11 cellular contexts compared by ENCODE assay signal in the genomic region with DNA sequence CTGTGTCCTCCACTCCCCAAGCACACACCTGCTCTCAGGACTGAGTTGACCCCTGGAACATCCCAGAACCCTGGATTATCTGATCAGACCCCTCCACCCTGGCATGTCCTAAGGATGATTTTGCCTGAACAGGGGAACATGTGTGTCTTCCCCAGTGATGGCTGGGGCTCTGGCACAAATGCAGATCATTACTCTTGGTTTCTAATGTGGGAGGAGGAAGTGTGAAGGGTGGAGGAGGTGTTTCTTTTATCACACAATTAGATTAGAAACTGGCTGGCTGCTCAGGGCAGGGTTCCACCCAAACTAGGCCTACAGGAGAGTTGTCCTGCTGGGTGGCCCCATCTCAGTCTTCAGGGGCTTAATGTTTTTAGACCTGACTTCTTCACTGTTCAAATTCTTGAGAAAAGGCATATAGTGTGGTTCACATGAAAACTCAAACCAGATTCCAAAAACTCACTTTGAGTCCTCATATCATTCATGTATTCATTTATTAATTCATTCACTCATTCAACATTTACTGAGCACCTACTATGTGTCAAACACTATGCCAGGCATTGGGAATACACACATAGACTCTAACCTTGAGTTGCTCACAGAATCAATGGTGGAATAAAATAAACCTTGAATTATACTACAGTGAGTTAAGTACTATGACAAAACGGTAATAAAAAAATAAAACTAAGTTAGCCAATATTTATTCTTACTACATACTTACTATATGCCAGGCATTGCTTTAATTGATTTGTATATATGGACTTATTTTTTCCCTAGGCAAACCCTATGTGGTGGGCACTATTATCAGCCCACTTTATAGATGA.
A peak's percentile ranks its signal among the peaks of the same experiment; 100 is the strongest.
DNase-seq lines count a peak whose midpoint lies in the region; ATAC-seq lines count a peak whose summit lies in the region.
"Had no signal": no experiment of that assay in that cellular context is flagged by ENCODE, and none has a peak within 500 bp of the region (broad histone marks: within the 10 kb centered on the region; RNA-seq: fewer than 3 reads in every experiment).

No MANE protein-coding gene starts in this region.

- peak overlapping the region; percentile 19 for H3K27ac Mint-ChIP-seq in activated T-helper 2 cell treated with anti-CD3 and anti-CD28 coated beads, Interferon-gamma antibody, Interleukin-2, Interleukin-4, amounts not matched to agents 10 μg/mL and 5 μg/mL and 100 μg/mL, durations not matched to agents 14 hours and 24 hours and 36 hours

- in situ Hi-C loops in ACHN (cut with HindIII; ENCODE audit: low pct_ligation_motif_present, low pct_unique_long_range_greater_than_20kb, low sequenced_read_pairs), result no loop called here

- H3K4me1 Mint-ChIP-seq in activated T-helper 2 cell treated with anti-CD3 and anti-CD28 coated beads, Interferon-gamma antibody, Interleukin-2, Interleukin-4, amounts not matched to agents 10 μg/mL and 5 μg/mL and 100 μg/mL, durations not matched to agents 14 hours and 24 hours and 36 hours (ENCODE audit: low read depth), result peaks cover 46% of the 10 kb centered on the region

- no peaks in the 10 kb centered on the region for H3K36me3 Mint-ChIP-seq in activated T-helper 2 cell treated with anti-CD3 and anti-CD28 coated beads, Interferon-gamma antibody, Interleukin-2, Interleukin-4, amounts not matched to agents 10 μg/mL and 5 μg/mL and 100 μg/mL, durations not matched to agents 14 hours and 24 hours and 36 hours (ENCODE audit: low read depth)

- intact Hi-C loops in activated T-helper 2 cell treated with anti-CD3 and anti-CD28 coated beads, Interferon-gamma antibody, Interleukin-2, Interleukin-4, amounts not matched to agents 10 μg/mL and 5 μg/mL and 100 μg/mL, durations not matched to agents 14 hours and 24 hours and 36 hours (cut with micrococcal nuclease), result loop anchor here (1.0 to 5.0 kb wide), 6 partner anchors 15 to 427 kb away; partner anchors contain the start of gene JUN
- intact Hi-C loops in Right ventricle myocardium superior (cut with DNase I), result no loop called here

- H3K4me3 Mint-ChIP-seq in activated T-helper 2 cell treated with anti-CD3 and anti-CD28 coated beads, Interferon-gamma antibody, Interleukin-2, Interleukin-4, amounts not matched to agents 10 μg/mL and 5 μg/mL and 100 μg/mL, durations not matched to agents 14 hours and 24 hours and 36 hours (ENCODE audit: low read depth), result no peak overlapping the region

- ATAC-seq in GM19035 (IDR thresholded peaks at IDR 0.05; ENCODE audit: unreplicated experiment) (peak; percentile 44), HG02973 (IDR thresholded peaks at IDR 0.05; ENCODE audit: unreplicated experiment) (peak; percentile 54), Right ventricle myocardium superior (ENCODE audit: poor library complexity) (no peak)

- peak; percentile 28 for DNase-seq in CD1c-positive myeloid dendritic cell (ENCODE audit: extremely low spot score)
- DNase-seq in activated T-helper 2 cell treated with anti-CD3 and anti-CD28 coated beads, Interferon-gamma antibody, Interleukin-2, Interleukin-4, amounts not matched to agents 10 μg/mL and 5 μg/mL and 100 μg/mL, durations not matched to agents 14 hours and 24 hours and 36 hours (ENCODE audit: low spot score), result no peak
- DNase-seq in ACHN, result no peak
- no peak for DNase-seq in Right ventricle myocardium superior
- no peak for DNase-seq in NCI-H1436 (lab: John Stamatoyannopoulos, UW)
- DNase-seq in NCI-H446 treated with DMSO at 0.1 percent for 48 hours (lab: John Stamatoyannopoulos, UW), result no peak
- DNase-seq: cerebellar nuclear complex, H7, hippocampal formation had no signal

- no peaks in the 10 kb centered on the region for H3K9me3 Mint-ChIP-seq in activated T-helper 2 cell treated with anti-CD3 and anti-CD28 coated beads, Interferon-gamma antibody, Interleukin-2, Interleukin-4, amounts not matched to agents 10 μg/mL and 5 μg/mL and 100 μg/mL, durations not matched to agents 14 hours and 24 hours and 36 hours

- H3K27me3 Mint-ChIP-seq in activated T-helper 2 cell treated with anti-CD3 and anti-CD28 coated beads, Interferon-gamma antibody, Interleukin-2, Interleukin-4, amounts not matched to agents 10 μg/mL and 5 μg/mL and 100 μg/mL, durations not matched to agents 14 hours and 24 hours and 36 hours (ENCODE audit: low read depth), result no peaks in the 10 kb centered on the region
